ENCODE assay signal across 8 cellular contexts in the genomic region with DNA sequence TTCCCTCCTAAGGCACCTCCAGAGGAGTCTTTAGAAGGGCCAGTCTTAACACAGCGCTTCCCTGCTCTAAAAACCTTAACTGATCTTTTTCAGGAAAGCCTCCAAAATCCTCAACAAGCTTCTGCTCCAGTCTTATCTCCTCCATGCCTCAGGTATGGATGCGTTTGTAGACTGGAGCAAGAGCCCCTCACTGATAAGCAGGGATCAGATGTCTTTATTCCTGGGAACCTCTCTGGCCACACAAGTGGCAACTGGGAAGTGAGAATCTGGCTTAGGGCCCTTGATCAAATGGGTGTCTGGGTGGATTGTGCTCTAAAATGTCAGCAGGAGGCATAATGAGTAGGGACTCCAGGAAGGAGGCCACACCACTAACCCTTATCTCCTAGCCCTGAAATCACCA. TPM values are rescaled to one million over a fixed set of nuclear protein-coding genes. Genes with fewer than 3 reads are reported as not detected.
A peak's percentile ranks its signal among the peaks of the same experiment; 100 is the strongest.
DNase-seq lines count a peak whose midpoint lies in the region; ATAC-seq and TF ChIP-seq lines count a peak whose summit lies in the region.

No MANE protein-coding gene starts in this region.

- H3K4me1 Mint-ChIP-seq in activated CD8-positive, alpha-beta memory T cell treated with anti-CD3 and anti-CD28 coated beads, Interleukin-2, amount 10 ng/mL, durations not matched to agents 7 days and 5 days, result peaks cover 8% of the 10 kb centered on the region

- H3K4me1 ChIP-seq in RWPE2 (ENCODE audit: insufficient read depth, poor library complexity, severe bottlenecking), result peaks cover 7% of the 10 kb centered on the region

- peaks cover 75% of the 10 kb centered on the region for H3K27me3 Mint-ChIP-seq in activated CD8-positive, alpha-beta memory T cell treated with anti-CD3 and anti-CD28 coated beads, Interleukin-2, amount 10 ng/mL, durations not matched to agents 7 days and 5 days

- peak overlapping the region; percentile 71 for H3K4me3 Mint-ChIP-seq in activated CD8-positive, alpha-beta memory T cell treated with anti-CD3 and anti-CD28 coated beads, Interleukin-2, amount 10 ng/mL, durations not matched to agents 7 days and 5 days

- peaks cover 12% of the 10 kb centered on the region for H3K36me3 ChIP-seq in RWPE2 (ENCODE audit: low read depth)

- no peak for DNase-seq in activated CD8-positive, alpha-beta memory T cell treated with anti-CD3 and anti-CD28 coated beads, Interleukin-2, amount 10 ng/mL, durations not matched to agents 7 days and 5 days
- no peak for DNase-seq in activated CD8-positive, alpha-beta memory T cell treated with anti-CD3 and anti-CD28 coated beads, Interleukin-2, amount 50 U/mL, for 48 hours
- no peak for DNase-seq in RWPE2 (ENCODE audit: low spot score)
- no peak for DNase-seq in fibroblast of pulmonary artery (ENCODE audit: low read depth)
- no peak for DNase-seq in substantia nigra (lab: John Stamatoyannopoulos, UW)
- DNase-seq in NCI-H2029 treated with DMSO at 0.1 percent for 48 hours (lab: John Stamatoyannopoulos, UW), result no peak
- DNase-seq in NOMO-1 treated with DMSO at 0.1 percent for 48 hours (lab: John Stamatoyannopoulos, UW; ENCODE audit: unreplicated experiment), result no peak

- no peaks in the 10 kb centered on the region for H3K36me3 Mint-ChIP-seq in activated CD8-positive, alpha-beta memory T cell treated with anti-CD3 and anti-CD28 coated beads, Interleukin-2, amount 10 ng/mL, durations not matched to agents 7 days and 5 days

- ATAC-seq in activated CD8-positive, alpha-beta memory T cell treated with anti-CD3 and anti-CD28 coated beads, Interleukin-2, amount 10 ng/mL, durations not matched to agents 7 days and 5 days, result no peak
- ATAC-seq in RWPE2 (ENCODE audit: low read depth) (no peak), HG03520 (IDR thresholded peaks at IDR 0.05; ENCODE audit: unreplicated experiment) (no peak)

- no peaks in the 10 kb centered on the region for H3K9me3 Mint-ChIP-seq in activated CD8-positive, alpha-beta memory T cell treated with anti-CD3 and anti-CD28 coated beads, Interleukin-2, amount 10 ng/mL, durations not matched to agents 7 days and 5 days (ENCODE audit: low read depth)

- no peaks in the 10 kb centered on the region for H3K27me3 ChIP-seq in RWPE2 (ENCODE audit: insufficient read depth, poor library complexity, severe bottlenecking)

- no peak overlapping the region for H3K27ac Mint-ChIP-seq in activated CD8-positive, alpha-beta memory T cell treated with anti-CD3 and anti-CD28 coated beads, Interleukin-2, amount 10 ng/mL, durations not matched to agents 7 days and 5 days

- H3K27ac ChIP-seq in RWPE2 (ENCODE audit: poor library complexity, severe bottlenecking) (no peak overlapping the region), substantia nigra (ENCODE audit: low read depth, low read length, poor library complexity, severe bottlenecking) (peak overlapping the region; percentile 59)

- H3K4me3 ChIP-seq in RWPE2 (ENCODE audit: severe bottlenecking) (peak overlapping the region; percentile 94), fibroblast of pulmonary artery (replicated peaks; ENCODE audit: low read depth, low read length) (peak overlapping the region; percentile 67)

- TF ChIP-seq CTCF in RWPE2 (IDR thresholded peaks at IDR 0.05; ENCODE audit: poor library complexity, severe bottlenecking) (no peak), fibroblast of pulmonary artery (IDR thresholded peaks at IDR 0.05; ENCODE audit: low read length, missing control alignments) (no peak)

- no peaks in the 10 kb centered on the region for H3K9me3 ChIP-seq in RWPE2 (ENCODE audit: severe bottlenecking)

- CTCF ChIA-PET in activated CD8-positive, alpha-beta memory T cell treated with anti-CD3 and anti-CD28 coated beads, Interleukin-2, amount 10 ng/mL, durations not matched to agents 7 days and 5 days (lab: Charles Lee), result interaction anchor here (0.6 to 1.0 kb wide), 3 partner anchors 11 to 233 kb away, joined by 3 read pairs; no protein-coding TSS in a partner anchor

RNA-seq across cellular contexts. Expression of a gene that starts 1.4 kb away (rescaled TPM):
- under 1 TPM in 1 of 2 experiments, not detected in 1; 0.23 TPM for total RNA-seq in activated CD8-positive, alpha-beta memory T cell treated with anti-CD3 and anti-CD28 coated beads, Interleukin-2, amount 10 ng/mL, durations not matched to agents 7 days and 5 days
